In genomic region chr3:81382470-81382869, GRCh38 we compare ENCODE assay signal across 10 cellular contexts.
"Had no signal": no experiment of that assay in that cellular context is flagged by ENCODE, and none has a peak within 500 bp of the region (broad histone marks: within the 10 kb centered on the region; RNA-seq: fewer than 3 reads in every experiment).

No MANE protein-coding gene starts in this region.

- ATAC-seq: HCT116, K562 had no signal

- H3K9me3 ChIP-seq: HAP-1 had no signal

- DNase-seq: GM23248, GOT3, H7, HFFc6, IMR-90, KG1 had no signal

- H3K9ac ChIP-seq: GM23248 had no signal

- H2AFZ ChIP-seq: GM23248 had no signal

- H3K4me3 ChIP-seq: GM23248, HAP-1, K562 had no signal

- H3K4me1 ChIP-seq: HAP-1 had no signal

- FAIRE-seq: HTR-8/SVneo, K562 had no signal

- H3K36me3 ChIP-seq: HAP-1 had no signal

- H3K27ac ChIP-seq: GM23248 had no signal
